Comparison of ENCODE assay signal across 23 cellular contexts in the genomic region with DNA sequence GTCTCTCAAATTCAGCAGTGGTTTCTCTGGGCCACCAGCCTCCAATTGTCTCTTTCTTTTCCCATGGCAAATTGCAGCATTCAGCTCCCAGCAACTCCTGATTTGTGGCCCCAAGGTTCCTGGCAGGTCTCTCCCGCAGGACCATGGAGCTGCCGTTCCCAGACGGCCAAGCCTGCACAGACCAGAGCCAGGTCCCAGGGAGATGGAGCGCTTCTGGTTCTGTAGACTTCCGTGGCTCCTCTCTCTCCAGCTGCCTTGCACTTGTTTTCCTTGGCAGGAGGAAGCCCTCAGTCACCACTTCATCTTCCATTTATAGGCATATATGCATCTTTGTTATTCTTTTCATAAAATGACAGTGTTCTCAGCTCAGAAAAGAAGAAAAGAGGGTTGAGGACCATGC. TPM values are rescaled to one million over a fixed set of nuclear protein-coding genes. Genes with fewer than 3 reads are reported as not detected.
DNase-seq lines count a peak whose midpoint lies in the region; ATAC-seq and TF ChIP-seq lines count a peak whose summit lies in the region.
"Had no signal": no experiment of that assay in that cellular context is flagged by ENCODE, and none has a peak within 500 bp of the region (broad histone marks: within the 10 kb centered on the region; RNA-seq: fewer than 3 reads in every experiment).

No MANE protein-coding gene starts in this region.

- DNase-seq in BE2C = peak; percentile 39
- peak; percentile 70 for DNase-seq in astrocyte of the spinal cord (ENCODE audit: low read depth, low spot score)
- peak; percentile 25 for DNase-seq in left cardiac atrium
- DNase-seq in neuronal stem cell (ENCODE audit: low spot score) = no peak
- DNase-seq in sciatic nerve (ENCODE audit: low spot score) = no peak
- DNase-seq: activated CD4-positive, alpha-beta T cell treated with anti-CD3 and anti-CD28 coated beads, Interleukin-2, amount 50 U/mL, for 4 hours; activated effector memory CD4-positive, alpha-beta T cell treated with anti-CD3 and anti-CD28 coated beads, Interleukin-2, amount 50 U/mL, for 16 hours; activated naive CD8-positive, alpha-beta T cell treated with anti-CD3 and anti-CD28 coated beads, Interleukin-2, amount 50 U/mL, for 24 hours; CD8-positive, alpha-beta memory T cell; central memory CD4-positive, alpha-beta T cell; effector CD8-positive, alpha-beta T cell; NCI-H774; nucleus accumbens; PC-3; T-helper 17 cell; testis had no signal

- no peak overlapping the region for H2BK120ac ChIP-seq in neuronal stem cell (ENCODE audit: low read depth, low read length)

- no peak overlapping the region for H3K27ac ChIP-seq in neuronal stem cell (replicated peaks; ENCODE audit: low read length)
- H3K27ac ChIP-seq: testis had no signal

- 0 out of 2 replicates have a peak, but pooled peaks cover 2% of the 10 kb centered on the region for H3K4me1 ChIP-seq in BE2C
- H3K4me1 ChIP-seq in neuronal stem cell (ENCODE audit: control insufficient read depth in 2 of 2, insufficient read depth in 1 of 2, low read depth in 1 of 2, low read length in 2 of 2) = peaks cover 5 to 7% of the 10 kb centered on the region in 2 donors

- no peak overlapping the region for H2BK5ac ChIP-seq in neuronal stem cell (ENCODE audit: low read length)

- H2AK5ac ChIP-seq in neuronal stem cell (ENCODE audit: low read depth, low read length) = no peak overlapping the region

- peak overlapping the region; percentile 30 for H2AFZ ChIP-seq in neuronal stem cell (ENCODE audit: low read length)

- no peaks in the 10 kb centered on the region for H3K79me1 ChIP-seq in neuronal stem cell (ENCODE audit: low read depth, low read length)

- in situ Hi-C loops in astrocyte of the spinal cord (cut with HindIII; ENCODE audit: low sequenced_read_pairs) = no loop called here

- H3K9ac ChIP-seq in neuronal stem cell (ENCODE audit: low read depth, low read length, poor library complexity) = no peak overlapping the region

- H3K4ac ChIP-seq in neuronal stem cell (ENCODE audit: low read length) = no peak overlapping the region

- no peak overlapping the region for H3K14ac ChIP-seq in neuronal stem cell (ENCODE audit: low read length)

- H3K9me3 ChIP-seq in BE2C = no peaks in the 10 kb centered on the region
- H3K9me3 ChIP-seq in neuronal stem cell (replicated peaks in 1 of 2; ENCODE audit: control insufficient read depth in 2 of 2, insufficient read depth in 1 of 2, low read depth in 1 of 2, low read length in 2 of 2) = peaks cover 0 to 4% of the 10 kb centered on the region in 2 donors
- H3K9me3 ChIP-seq: testis had no signal

- ATAC-seq in left cardiac atrium (peak; percentile 64 to 74), GM18498 (IDR thresholded peaks at IDR 0.05; ENCODE audit: unreplicated experiment) (no peak), HG02759 (IDR thresholded peaks at IDR 0.05; ENCODE audit: unreplicated experiment) (no peak), sciatic nerve (no peak), GM18519 (IDR thresholded peaks at IDR 0.05; ENCODE audit: low FRiP score, unreplicated experiment) (no peak)
- ATAC-seq: activated naive CD8-positive, alpha-beta T cell treated with anti-CD3 and anti-CD28 coated beads, Interleukin-2, amount 50 U/mL, for 24 hours; PC-3; T-helper 17 cell had no signal

- H2BK12ac ChIP-seq in neuronal stem cell (ENCODE audit: low read length) = no peak overlapping the region

- H4K8ac ChIP-seq in neuronal stem cell (ENCODE audit: low read depth, low read length) = no peak overlapping the region

- H2BK15ac ChIP-seq in neuronal stem cell (ENCODE audit: low read length) = no peak overlapping the region

- H3K18ac ChIP-seq in neuronal stem cell (ENCODE audit: low read length) = no peak overlapping the region

- intact Hi-C loops in left cardiac atrium (cut with DNase I) (no loop called here), sciatic nerve (cut with DNase I) (no loop called here)

- H3K27me3 ChIP-seq in BE2C (no peaks in the 10 kb centered on the region), neuronal stem cell (ENCODE audit: control insufficient read depth in 3 of 3, insufficient read depth in 3 of 3, low read depth in 1 of 3, low read length in 3 of 3) (no peaks in the 10 kb centered on the region)
- H3K27me3 ChIP-seq: testis had no signal

- H3K36me3 ChIP-seq in BE2C = no peaks in the 10 kb centered on the region
- no peaks in the 10 kb centered on the region for H3K36me3 ChIP-seq in neuronal stem cell (replicated peaks in 1 of 2; ENCODE audit: control insufficient read depth in 2 of 2, insufficient read depth in 2 of 2, low read length in 2 of 2)

- TF ChIP-seq CTCF in BE2C (IDR thresholded peaks at IDR 0.05; ENCODE audit: low read depth, low read length) (no peak), astrocyte of the spinal cord (IDR thresholded peaks at IDR 0.05; ENCODE audit: low read depth, low read length) (no peak)

- H3K4me2 ChIP-seq in neuronal stem cell (ENCODE audit: insufficient read depth, low read length, poor library complexity, severe bottlenecking) = no peak overlapping the region

- WGBS in neuronal stem cell (ENCODE audit: extremely low coverage in 2 of 2, insufficient read length in 2 of 2, insufficient replicate concordance in 1 of 2), 2 donors = no CpG with 5 or more reads among the region's 5 CpGs

- H4K91ac ChIP-seq in neuronal stem cell (ENCODE audit: low read depth, low read length, poor library complexity) = no peak overlapping the region

- H3K23ac ChIP-seq in neuronal stem cell (ENCODE audit: low read depth, low read length, poor library complexity) = no peak overlapping the region

- H3K4me3 ChIP-seq in BE2C (ENCODE audit: low read depth, low read length) (no peak overlapping the region), astrocyte of the spinal cord (ENCODE audit: low read depth, low read length) (no peak overlapping the region), neuronal stem cell (ENCODE audit: low read length in 2 of 2) (no peak overlapping the region)
- H3K4me3 ChIP-seq: testis had no signal

RNA-seq across cellular contexts. Expression of a gene that starts 21.7 kb away (rescaled TPM):
- polyA plus RNA-seq in BE2C (2012; ENCODE audit: insufficient read depth, insufficient read length, low read depth) = not detected
- not detected for total RNA-seq in left cardiac atrium
- polyA plus RNA-seq in neuronal stem cell (2013, experiment 1 of 2) = 0.15 TPM
- not detected for polyA plus RNA-seq in neuronal stem cell (2013, experiment 2 of 2)
- total RNA-seq in sciatic nerve = not detected
- total RNA-seq: CD8-positive, alpha-beta memory T cell; H1; liver; mucosa of gallbladder; PC-3; T-helper 17 cell had no signal
- polyA plus RNA-seq: CD8-positive, alpha-beta memory T cell; esophagus; H1; liver had no signal

Comparison
In these comparisons a context has a peak if more than half of its experiments do, and no peak if none do; other contexts are left out.
1. DNase-seq: peak in BE2C (single experiment), astrocyte of the spinal cord (single experiment) and left cardiac atrium (single experiment); none in neuronal stem cell (single experiment) and sciatic nerve (single experiment).
2. ATAC-seq: peak in left cardiac atrium (2 of 2); none in GM18498 (single experiment), HG02759 (single experiment), sciatic nerve (single experiment) and GM18519 (single experiment).